ENCODE assay signal across 18 cellular contexts in the genomic region with DNA sequence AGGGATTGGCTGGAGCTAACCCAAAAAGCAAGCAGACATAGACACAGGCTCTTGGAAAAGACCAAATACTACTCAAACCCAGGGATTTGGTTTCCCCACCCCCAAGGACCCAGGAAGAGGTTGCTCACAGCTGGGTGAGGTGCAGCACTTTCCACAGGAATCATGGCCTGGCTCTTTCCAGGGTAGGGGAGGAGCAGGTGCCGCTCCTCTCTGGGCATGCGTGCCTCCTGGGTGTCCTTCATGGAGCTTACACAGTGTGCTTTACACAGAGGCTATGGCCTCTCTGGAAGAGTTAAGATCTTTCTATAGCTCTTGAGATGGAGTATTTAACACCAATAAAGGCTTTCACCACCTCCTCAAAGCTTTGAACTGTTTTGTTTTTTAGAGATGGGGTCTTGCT.
A peak's percentile ranks its signal among the peaks of the same experiment; 100 is the strongest.
DNase-seq lines count a peak whose midpoint lies in the region; ATAC-seq, FAIRE-seq and TF ChIP-seq lines count a peak whose summit lies in the region.
"Had no signal": no experiment of that assay in that cellular context is flagged by ENCODE, and none has a peak within 500 bp of the region (broad histone marks: within the 10 kb centered on the region; RNA-seq: fewer than 3 reads in every experiment).

No MANE protein-coding gene starts in this region.

- CTCF ChIA-PET in HepG2 (lab: Yijun Ruan, JAX; ENCODE audit: low intra/inter-chr PET ratio, low total read pairs), result no interaction called here

- peaks cover 88% of the 10 kb centered on the region for H3K79me2 ChIP-seq in HepG2 (ENCODE audit: insufficient read depth, low read length)

- H3K27ac ChIP-seq in HepG2 (ENCODE audit: extremely low read length, insufficient read depth, low read length) (no peak overlapping the region), right lobe of liver (no peak overlapping the region), duodenal mucosa (ENCODE audit: low read depth, low read length) (peak overlapping the region; percentile 8), transverse colon (peak overlapping the region; percentile 77 to 82 (median 80))

- ATAC-seq in HepG2, result no peak
- no peak for ATAC-seq in right lobe of liver
- peak; percentile 26 for ATAC-seq in mucosa of descending colon
- ATAC-seq in GM18867 (IDR thresholded peaks at IDR 0.05; ENCODE audit: unreplicated experiment), result no peak

- DNase-seq in HepG2 (ENCODE audit: low spot score) (no peak), right lobe of liver (no peak), mucosa of descending colon (peak in 1 of 3 donors; percentile 58), transverse colon (peak; percentile 38), DMS114 treated with DMSO at 0.1 percent for 48 hours (lab: John Stamatoyannopoulos, UW; ENCODE audit: unreplicated experiment) (no peak), cerebellar cortex (ENCODE audit: low spot score) (no peak)
- DNase-seq: BE2C; CD4-positive, alpha-beta memory T cell; DMS153; DMS79 treated with DMSO at 0.1 percent for 48 hours; EL; GOT3; H9 had no signal

- TF ChIP-seq CTCF in HepG2 (CRISPR knock-in tag; IDR thresholded peaks at IDR 0.05) (no peak), right lobe of liver (IDR thresholded peaks at IDR 0.05) (no peak), mucosa of descending colon (IDR thresholded peaks at IDR 0.05) (no peak), transverse colon (IDR thresholded peaks at IDR 0.05) (no peak)

- H3K36me3 ChIP-seq in HepG2 (replicated peaks in 1 of 2; ENCODE audit: control insufficient read depth in 1 of 2, insufficient read depth in 2 of 2, low read length in 2 of 2) (peaks cover 0 to 2% of the 10 kb centered on the region in 2 experiments; a peak in 2 of 5 replicates), right lobe of liver (no peaks in the 10 kb centered on the region), duodenal mucosa (ENCODE audit: control insufficient read depth in 1 of 2, insufficient read depth in 2 of 2, low read length in 2 of 2) (no peaks in the 10 kb centered on the region), mucosa of descending colon (ENCODE audit: low read depth) (no peaks in the 10 kb centered on the region), transverse colon (no peaks in the 10 kb centered on the region)
- H3K36me3 ChIP-seq: BE2C had no signal

- POLR2A ChIA-PET in HepG2 (lab: Yijun Ruan, JAX), result interaction anchor here (1.2 to 6.6 kb wide), 6 partner anchors 7 to 65 kb away, joined by 3 to 64 read pairs (median 12); no protein-coding TSS in a partner anchor

- TF ChIP-seq POLR2A in HepG2 (IDR thresholded peaks at IDR 0.05; ENCODE audit: insufficient read depth in 1 of 2, low read depth in 2 of 2, low read length in 2 of 2) (no peak), right lobe of liver (IDR thresholded peaks at IDR 0.05) (no peak), transverse colon (IDR thresholded peaks at IDR 0.05) (no peak)

- intact Hi-C loops in HepG2 (cut with micrococcal nuclease; ENCODE audit: unreplicated experiment) (no loop called here), right lobe of liver (cut with DNase I) (loop anchor here (5.0 to 10.0 kb wide), 3 partner anchors 115 to 338 kb away; no protein-coding TSS in a partner anchor), mucosa of descending colon (cut with DNase I, micrococcal nuclease) (loop anchor here (5.0 to 10.0 kb wide), 3 partner anchors 118 to 335 kb away; no protein-coding TSS in a partner anchor), transverse colon (cut with DNase I; ENCODE audit: low total_unique reads) (no loop called here)

- H3K9me3 ChIP-seq in HepG2 (ENCODE audit: low read length) (no peaks in the 10 kb centered on the region), right lobe of liver (no peaks in the 10 kb centered on the region), duodenal mucosa (ENCODE audit: control insufficient read depth in 1 of 2, low read length in 2 of 2) (no peaks in the 10 kb centered on the region), mucosa of descending colon (no peaks in the 10 kb centered on the region), transverse colon (no peaks in the 10 kb centered on the region)
- H3K9me3 ChIP-seq: BE2C had no signal

- peaks cover 99% of the 10 kb centered on the region for H3K4me1 ChIP-seq in HepG2 (ENCODE audit: insufficient read depth, low read length)
- H3K4me1 ChIP-seq in right lobe of liver, result peaks cover 0 to 3% (median 0%) of the 10 kb centered on the region in 4 donors
- peaks cover 41 to 70% of the 10 kb centered on the region in 2 donors for H3K4me1 ChIP-seq in duodenal mucosa (ENCODE audit: control insufficient read depth in 1 of 2, insufficient read depth in 2 of 2, low read length in 2 of 2)
- peaks cover 28% of the 10 kb centered on the region for H3K4me1 ChIP-seq in mucosa of descending colon (ENCODE audit: low read depth)
- peaks cover 0 to 68% (median 43%) of the 10 kb centered on the region in 4 donors for H3K4me1 ChIP-seq in transverse colon

- H3K27me3 ChIP-seq in HepG2 (ENCODE audit: control insufficient read depth in 1 of 2, insufficient read depth in 2 of 2, low read length in 2 of 2), result no peaks in the 10 kb centered on the region
- H3K27me3 ChIP-seq in right lobe of liver, result no peaks in the 10 kb centered on the region
- no peaks in the 10 kb centered on the region for H3K27me3 ChIP-seq in duodenal mucosa (ENCODE audit: control insufficient read depth in 1 of 2, insufficient read depth in 2 of 2, low read length in 2 of 2)
- H3K27me3 ChIP-seq in transverse colon, result no peaks in the 10 kb centered on the region
- H3K27me3 ChIP-seq: BE2C had no signal

- no peak overlapping the region for H3K9ac ChIP-seq in HepG2 (ENCODE audit: insufficient read depth, low read depth, low read length)
- H3K9ac ChIP-seq in duodenal mucosa (ENCODE audit: low read depth in 1 of 2, low read length in 2 of 2), result no peak overlapping the region

- H2AFZ ChIP-seq in HepG2 (ENCODE audit: low read length), result no peak overlapping the region

- no peak for TF ChIP-seq RAD21 in HepG2 (CRISPR knock-in tag; IDR thresholded peaks at IDR 0.05)

- no peak overlapping the region for H3K4me2 ChIP-seq in HepG2 (ENCODE audit: low read depth, low read length)

- FAIRE-seq in HepG2 (lab: Jason Lieb, UNC), result no peak
- FAIRE-seq: A204.1, G401.6, GM12891 had no signal

- in situ Hi-C loops in HepG2 (cut with HindIII; ENCODE audit: extremely low pct_ligation_motif_present, low pct_unique_long_range_greater_than_20kb), result loop anchor here (10.0 kb wide), 1 partner anchor 78 kb away; no protein-coding TSS in a partner anchor
- in situ Hi-C loops in transverse colon (cut with MboI; ENCODE audit: low pct_ligation_motif_present in 1 of 4, low pct_unique_long_range_greater_than_20kb in 1 of 4, low sequenced_read_pairs in 3 of 4), result loop anchor here (10.0 to 25.0 kb wide), 4 partner anchors 120 to 345 kb away; partner anchors contain the start of gene ATP1A1 (in 2 of the 4)

- 100% methylated on average over 2 of the region's 2 CpGs for WGBS in HepG2 (ENCODE audit: low lambda C conversion rate)
- no CpG with 5 or more reads among the region's 2 CpGs for WGBS in right lobe of liver (ENCODE audit: insufficient coverage, low coverage, low lambda C conversion rate, missing lambda C conversion rate)
- WGBS in transverse colon (ENCODE audit: low coverage in 1 of 2), 2 donors, result 71 to 100% methylated on average over 1 to 2 of the region's 2 CpGs

- no peak overlapping the region for H3K4me3 ChIP-seq in HepG2 (replicated peaks in 1 of 3; ENCODE audit: insufficient read depth in 1 of 3, low read depth in 2 of 3, low read length in 3 of 3)
- H3K4me3 ChIP-seq in right lobe of liver, result no peak overlapping the region
- no peak overlapping the region for H3K4me3 ChIP-seq in duodenal mucosa (ENCODE audit: low read depth in 1 of 2, low read length in 2 of 2)
- H3K4me3 ChIP-seq in mucosa of descending colon, result no peak overlapping the region
- H3K4me3 ChIP-seq in transverse colon, result no peak overlapping the region

- H4K20me1 ChIP-seq in HepG2 (ENCODE audit: insufficient read depth, low read length), result no peaks in the 10 kb centered on the region

- no TSS peak for BruUV-seq in HepG2 (replicated peaks; lab: Mats Ljungman, UMichigan)

- TF ChIP-seq EP300 in HepG2 (IDR thresholded peaks at IDR 0.05; ENCODE audit: low read depth in 2 of 2, low read length in 2 of 2) (no peak), HepG2 (CRISPR knock-in tag; IDR thresholded peaks at IDR 0.05; ENCODE audit: borderline replicate concordance) (no peak), transverse colon (IDR thresholded peaks at IDR 0.05; ENCODE audit: low read depth) (no peak)

TF ChIP-seq in HepG2, 621 proteins besides CTCF, POLR2A, EP300 and RAD21:
- no peak for TF ChIP-seq TBP (CRISPR knock-in tag; IDR thresholded peaks at IDR 0.05)
- TF ChIP-seq, protein P1, sequence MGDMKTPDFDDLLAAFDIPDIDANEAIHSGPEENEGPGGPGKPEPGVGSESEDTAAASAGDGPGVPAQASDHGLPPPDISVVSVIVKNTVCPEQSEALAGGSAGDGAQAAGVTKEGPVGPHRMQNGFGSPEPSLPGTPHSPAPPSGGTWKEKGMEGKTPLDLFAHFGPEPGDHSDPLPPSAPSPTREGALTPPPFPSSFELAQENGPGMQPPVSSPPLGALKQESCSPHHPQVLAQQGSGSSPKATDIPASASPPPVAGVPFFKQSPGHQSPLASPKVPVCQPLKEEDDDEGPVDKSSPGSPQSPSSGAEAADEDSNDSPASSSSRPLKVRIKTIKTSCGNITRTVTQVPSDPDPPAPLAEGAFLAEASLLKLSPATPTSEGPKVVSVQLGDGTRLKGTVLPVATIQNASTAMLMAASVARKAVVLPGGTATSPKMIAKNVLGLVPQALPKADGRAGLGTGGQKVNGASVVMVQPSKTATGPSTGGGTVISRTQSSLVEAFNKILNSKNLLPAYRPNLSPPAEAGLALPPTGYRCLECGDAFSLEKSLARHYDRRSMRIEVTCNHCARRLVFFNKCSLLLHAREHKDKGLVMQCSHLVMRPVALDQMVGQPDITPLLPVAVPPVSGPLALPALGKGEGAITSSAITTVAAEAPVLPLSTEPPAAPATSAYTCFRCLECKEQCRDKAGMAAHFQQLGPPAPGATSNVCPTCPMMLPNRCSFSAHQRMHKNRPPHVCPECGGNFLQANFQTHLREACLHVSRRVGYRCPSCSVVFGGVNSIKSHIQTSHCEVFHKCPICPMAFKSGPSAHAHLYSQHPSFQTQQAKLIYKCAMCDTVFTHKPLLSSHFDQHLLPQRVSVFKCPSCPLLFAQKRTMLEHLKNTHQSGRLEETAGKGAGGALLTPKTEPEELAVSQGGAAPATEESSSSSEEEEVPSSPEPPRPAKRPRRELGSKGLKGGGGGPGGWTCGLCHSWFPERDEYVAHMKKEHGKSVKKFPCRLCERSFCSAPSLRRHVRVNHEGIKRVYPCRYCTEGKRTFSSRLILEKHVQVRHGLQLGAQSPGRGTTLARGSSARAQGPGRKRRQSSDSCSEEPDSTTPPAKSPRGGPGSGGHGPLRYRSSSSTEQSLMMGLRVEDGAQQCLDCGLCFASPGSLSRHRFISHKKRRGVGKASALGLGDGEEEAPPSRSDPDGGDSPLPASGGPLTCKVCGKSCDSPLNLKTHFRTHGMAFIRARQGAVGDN (CRISPR knock-in tag; IDR thresholded peaks at IDR 0.05), result peak; percentile 17; the same call in 1 of the 2 replicates

Comparison
In these comparisons a context has a peak if more than half of its experiments do, and no peak if none do; other contexts are left out.
1. intact Hi-C loops: an anchor here in right lobe of liver (5.0 to 10.0 kb wide) and mucosa of descending colon (5.0 to 10.0 kb wide); none called in HepG2 and transverse colon.
2. H3K27ac ChIP-seq: peak in duodenal mucosa (single experiment) and transverse colon (4 of 4); none in HepG2 (single experiment) and right lobe of liver (0 of 3).